In the genomic region with DNA sequence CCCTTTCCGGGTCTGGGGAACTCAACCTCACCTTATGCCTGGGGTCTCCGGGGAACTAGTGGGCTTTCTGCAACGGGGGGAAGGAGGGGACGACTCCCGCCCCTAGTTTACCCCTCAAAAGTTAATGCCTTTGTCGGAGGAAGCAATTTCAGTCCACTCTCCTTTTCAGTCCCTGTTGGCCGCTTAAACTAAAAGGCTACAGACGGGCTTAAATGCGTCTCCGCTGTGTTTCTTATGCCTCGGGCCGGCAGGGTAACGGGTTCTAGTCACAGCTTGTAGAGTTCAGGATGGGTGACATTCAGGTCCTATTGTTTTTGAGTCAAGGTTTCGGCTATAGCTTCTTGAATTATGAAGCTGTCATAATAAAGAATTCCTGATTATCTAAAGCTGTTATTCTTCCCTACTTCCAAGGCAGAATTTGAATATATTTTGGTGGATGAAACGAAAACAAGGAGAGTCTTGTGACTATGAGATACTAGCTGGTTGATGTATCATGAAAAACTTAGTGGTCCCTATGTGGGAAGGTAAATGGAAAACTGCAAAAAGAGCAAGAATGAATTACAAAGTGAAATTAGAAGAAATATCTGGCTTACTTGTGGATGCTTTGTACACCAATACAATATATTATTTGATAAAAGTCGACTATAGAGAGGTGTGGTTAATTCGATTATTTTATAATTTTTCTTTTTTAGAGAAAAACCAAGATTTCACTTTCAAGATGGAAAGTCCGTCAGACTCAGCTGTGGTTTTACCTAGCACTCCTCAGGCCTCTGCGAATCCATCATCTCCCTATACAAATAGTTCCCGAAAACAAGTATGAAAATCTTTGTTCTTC, we compare ENCODE assay signal across 9 cellular contexts. TPM values are rescaled to one million over a fixed set of nuclear protein-coding genes. Genes with fewer than 3 reads are reported as not detected.
A peak's percentile ranks its signal among the peaks of the same experiment; 100 is the strongest.
DNase-seq lines count a peak whose midpoint lies in the region; ATAC-seq and TF ChIP-seq lines count a peak whose summit lies in the region.
"Had no signal": no experiment of that assay in that cellular context is flagged by ENCODE, and none has a peak within 500 bp of the region (broad histone marks: within the 10 kb centered on the region; RNA-seq: fewer than 3 reads in every experiment).

No MANE protein-coding gene starts in this region.

- CTCF ChIA-PET in mammary epithelial cell (lab: Charles Lee; ENCODE audit: low non-redundant PET), result interaction anchor here (0.5 to 0.7 kb wide), 5 partner anchors 36 to 299 kb away, joined by 3 to 5 read pairs (median 3); no protein-coding TSS in a partner anchor

- DNase-seq in NB4 (ENCODE audit: low read depth), result no peak
- no peak for DNase-seq in mammary epithelial cell
- DNase-seq in left lung, result no peak
- no peak for DNase-seq in thyroid gland

- H3K9me3 ChIP-seq in mammary epithelial cell (replicated peaks; ENCODE audit: insufficient read depth, low read length) (no peaks in the 10 kb centered on the region), left lung (no peaks in the 10 kb centered on the region), thyroid gland (no peaks in the 10 kb centered on the region)

- peak overlapping the region; percentile 73 for H3K4me2 ChIP-seq in mammary epithelial cell (ENCODE audit: insufficient read depth, low read depth, low read length)

- ATAC-seq in GM19467 (IDR thresholded peaks at IDR 0.05; ENCODE audit: unreplicated experiment) (peak; percentile 0), left lung (no peak), HG03442 (IDR thresholded peaks at IDR 0.05; ENCODE audit: unreplicated experiment) (no peak), HG02763 (IDR thresholded peaks at IDR 0.05; ENCODE audit: unreplicated experiment) (no peak)

- BruUV-seq in mammary epithelial cell (replicated peaks; lab: Mats Ljungman, UMichigan), result TSS peak; percentile 20

- dilution Hi-C loops in mammary epithelial cell (cut with HindIII; ENCODE audit: low sequenced_read_pairs), result loop anchor here (5.0 kb wide), 1 partner anchor 40 kb away; no protein-coding TSS in a partner anchor

- H3K36me3 ChIP-seq in mammary epithelial cell (ENCODE audit: insufficient read depth, low read length) (no peaks in the 10 kb centered on the region), left lung (peaks cover 0 to 5% of the 10 kb centered on the region in 2 donors), thyroid gland (no peaks in the 10 kb centered on the region)

- peak overlapping the region; percentile 52 for H2AFZ ChIP-seq in mammary epithelial cell (ENCODE audit: low read depth, low read length)

- H3K4me3 ChIP-seq in NB4 (ENCODE audit: low read depth, low read length), result peak overlapping the region; percentile 90
- H3K4me3 ChIP-seq in mammary epithelial cell (replicated peaks in 1 of 3; ENCODE audit: insufficient read depth in 1 of 3, low read depth in 2 of 3, low read length in 3 of 3), result peak overlapping the region; percentile 73 to 78 (median 78)
- peak overlapping the region; percentile 61 to 68 for H3K4me3 ChIP-seq in left lung
- peak overlapping the region; percentile 24 to 62 (median 49) for H3K4me3 ChIP-seq in thyroid gland (replicated peaks in 1 of 3)

- no peak for TF ChIP-seq CTCF in C4-2B (conservative IDR thresholded peaks at IDR 0.05)
- TF ChIP-seq CTCF in NB4 (IDR thresholded peaks at IDR 0.05; ENCODE audit: low read depth, low read length), result no peak
- no peak for TF ChIP-seq CTCF in mammary epithelial cell (conservative IDR thresholded peaks at IDR 0.05 in 1 of 2, IDR thresholded peaks at IDR 0.05 in 1 of 2; ENCODE audit: extremely low read depth in 1 of 2, insufficient read depth in 1 of 2, low read depth in 1 of 2, low read length in 2 of 2)
- TF ChIP-seq CTCF in left lung (IDR thresholded peaks at IDR 0.05), result no peak
- peak in 1 of 6 experiments; percentile 23 for TF ChIP-seq CTCF in thyroid gland (IDR thresholded peaks at IDR 0.05)

- in situ Hi-C loops in mammary epithelial cell (cut with MboI; ENCODE audit: low sequenced_read_pairs in 2 of 2), result loop anchor here (5.0 to 10.0 kb wide), 3 partner anchors 35 to 82 kb away; partner anchors contain the start of gene COL17A1 (in 1 of the 2)

- H3K79me2 ChIP-seq in mammary epithelial cell (ENCODE audit: insufficient read depth, low read length), result peaks cover 23% of the 10 kb centered on the region

- H3K27me3 ChIP-seq in mammary epithelial cell (ENCODE audit: insufficient read depth, low read length), result no peaks in the 10 kb centered on the region
- H3K27me3 ChIP-seq in left lung, result no peaks in the 10 kb centered on the region
- no peaks in the 10 kb centered on the region for H3K27me3 ChIP-seq in thyroid gland

- H3K4me1 ChIP-seq in mammary epithelial cell (ENCODE audit: insufficient read depth, low read length) (peaks cover 31% of the 10 kb centered on the region), left lung (peaks cover 4 to 23% of the 10 kb centered on the region in 2 donors), thyroid gland (peaks cover 5 to 39% of the 10 kb centered on the region in 2 donors)

- H3K9ac ChIP-seq in mammary epithelial cell (ENCODE audit: insufficient read depth, low read length), result peak overlapping the region; percentile 97

- H4K20me1 ChIP-seq in mammary epithelial cell (ENCODE audit: insufficient read depth, low read length), result no peaks in the 10 kb centered on the region

- intact Hi-C loops in mammary epithelial cell (cut with micrococcal nuclease), result loop anchor here (1.0 to 5.0 kb wide), 5 partner anchors 86 to 234 kb away; partner anchors contain the start of gene SLK
- intact Hi-C loops in left lung (cut with DNase I), result loop anchor here in 1 of 2 donors (10.0 kb wide), 2 partner anchors 78 to 148 kb away; no protein-coding TSS in a partner anchor
- intact Hi-C loops in thyroid gland (cut with DNase I), result no loop called here

- WGBS in mammary epithelial cell (ENCODE audit: low coverage, missing lambda C conversion rate), result 24% methylated on average over 14 of the region's 20 CpGs
- 22 to 24% methylated on average over 20 of the region's 20 CpGs for WGBS in thyroid gland, 2 donors

- no peak for TF ChIP-seq POLR2A in NB4 (IDR thresholded peaks at IDR 0.05; ENCODE audit: extremely low read depth, insufficient read length)
- peak in 1 of 2 donors; percentile 12 for TF ChIP-seq POLR2A in thyroid gland (IDR thresholded peaks at IDR 0.05)

- H3K27ac ChIP-seq in C4-2B, result peak overlapping the region; percentile 85
- peak overlapping the region; percentile 94 for H3K27ac ChIP-seq in mammary epithelial cell (ENCODE audit: insufficient read depth, low read depth, low read length)
- peak overlapping the region; percentile 98 to 100 for H3K27ac ChIP-seq in left lung
- H3K27ac ChIP-seq in thyroid gland, result peak overlapping the region; percentile 59 to 99 (median 88)

RNA-seq across cellular contexts. Expression of gene SFR1, which starts 0.5 kb away (rescaled TPM):
- total RNA-seq in mammary epithelial cell (10 to 100 TPM in 1 of 2 donors, 1 to 10 TPM in 1; 5.8 to 16.4 TPM), left lung (1 to 10 TPM; 9.2 to 9.3 TPM), thyroid gland (10 to 100 TPM in 1 of 4 donors, 1 to 10 TPM in 3; 4.5 to 12.1 (median 5.1) TPM)
- 7.9 TPM for polyA plus RNA-seq in mammary epithelial cell
- polyA minus RNA-seq in mammary epithelial cell, result 7.0 TPM

RNA-seq across cellular contexts. Expression of gene COL17A1, which starts 36.8 kb away (rescaled TPM):
- total RNA-seq in mammary epithelial cell (1,000 to 10,000 TPM; 1,287 to 2,380 TPM), left lung (10 to 100 TPM in 1 of 2 donors, 1 to 10 TPM in 1; 2.1 to 43.4 TPM), thyroid gland (10 to 100 TPM in 1 of 4 donors, 1 to 10 TPM in 2, under 1 TPM in 1; 0.49 to 10.2 (median 2.3) TPM)
- polyA plus RNA-seq in mammary epithelial cell, result 2,244 TPM
- 1,040 TPM for polyA minus RNA-seq in mammary epithelial cell
- total RNA-seq: NCI-H460 had no signal

Comparison
In these comparisons a context has a peak if more than half of its experiments do, and no peak if none do; other contexts are left out.
1. RNA of gene COL17A1, which starts 36.8 kb away (total RNA-seq): 1,287 to 2,380 TPM in mammary epithelial cell; 2.1 to 43.4 TPM in left lung and 0.49 to 10.2 TPM in thyroid gland; every median in the first group is over 10 times any median in the second.
2. Peak in every context shown above with its lines, with median percentiles within 50 percentile points of each other: H3K27ac ChIP-seq and H3K4me3 ChIP-seq.